Comparison of ENCODE assay signal across 8 cellular contexts in the genomic region with DNA sequence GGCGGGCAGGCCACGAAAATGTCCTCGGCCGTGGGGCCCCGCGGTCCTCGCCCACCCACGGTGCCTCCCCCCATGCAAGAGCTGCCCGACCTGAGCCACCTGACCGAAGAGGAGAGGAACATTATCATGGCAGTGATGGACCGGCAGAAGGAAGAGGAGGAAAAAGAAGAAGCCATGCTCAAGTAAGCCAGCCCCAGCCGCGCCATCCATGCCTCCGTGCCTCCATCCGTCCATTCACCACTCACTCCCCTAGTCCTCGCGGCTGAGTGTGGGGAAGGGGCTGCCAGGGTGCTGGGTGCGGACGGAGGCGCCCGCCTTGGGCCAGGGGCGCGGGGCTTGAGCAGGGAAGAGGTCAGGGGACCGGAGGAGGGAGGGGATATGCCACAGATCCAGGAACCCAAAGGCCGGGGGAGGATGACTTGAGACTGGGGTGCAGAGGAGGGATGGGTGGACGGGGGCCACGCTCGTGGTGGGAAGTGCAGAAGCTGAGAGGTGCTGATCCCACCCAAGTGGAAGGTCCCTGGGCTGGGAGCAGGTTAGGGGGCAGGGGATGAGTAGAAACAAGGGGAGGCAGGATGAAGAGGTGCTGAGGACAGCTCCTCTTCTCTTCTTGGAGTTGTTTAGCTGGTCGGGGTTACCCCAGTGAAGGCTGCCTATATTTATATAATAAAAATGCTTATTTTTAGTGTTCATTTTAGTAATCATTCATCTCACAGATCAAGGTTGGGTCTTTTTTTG. TPM values are rescaled to one million over a fixed set of nuclear protein-coding genes. Genes with fewer than 3 reads are reported as not detected.
DNase-seq lines count a peak whose midpoint lies in the region; ATAC-seq and TF ChIP-seq lines count a peak whose summit lies in the region.

No MANE protein-coding gene starts in this region.

- H3K4me3 ChIP-seq in HFF-Myc (replicated peaks; ENCODE audit: low read depth, low read length) (peak overlapping the region; percentile 13; the same call in 1 of the 2 replicates), mammary epithelial cell (replicated peaks in 1 of 3; ENCODE audit: insufficient read depth in 1 of 3, low read depth in 2 of 3, low read length in 3 of 3) (peak overlapping the region in 1 of 3 experiments; percentile 24), neural cell (ENCODE audit: low read length) (peak overlapping the region; percentile 91)

- H3K9ac ChIP-seq in mammary epithelial cell (ENCODE audit: insufficient read depth, low read length) (no peak overlapping the region), neural cell (ENCODE audit: low read length) (peak overlapping the region; percentile 87)

- no peaks in the 10 kb centered on the region for H3K9me3 ChIP-seq in mammary epithelial cell (replicated peaks; ENCODE audit: insufficient read depth, low read length)
- H3K9me3 ChIP-seq in neural cell (ENCODE audit: low read length), result no peaks in the 10 kb centered on the region

- dilution Hi-C loops in mammary epithelial cell (cut with HindIII; ENCODE audit: low sequenced_read_pairs), result no loop called here

- H3K9me2 ChIP-seq in neural cell (ENCODE audit: insufficient read depth, low read length), result no peaks in the 10 kb centered on the region

- peaks cover 3 to 7% of the 10 kb centered on the region in 2 donors for H3K9me3 Mint-ChIP-seq in activated naive CD4-positive, alpha-beta T cell treated with anti-CD3 and anti-CD28 coated beads, Interleukin-2, amount 50 U/mL, for 72 hours

- intact Hi-C loops in mammary epithelial cell (cut with micrococcal nuclease), result no loop called here

- DNase-seq in Ammon's horn (ENCODE audit: low spot score) (peak; percentile 2), HFF-Myc (ENCODE audit: extremely low read depth, low read depth) (no peak), mammary epithelial cell (no peak), NCI-H82 treated with DMSO at 0.1 percent for 48 hours (lab: John Stamatoyannopoulos, UW; ENCODE audit: unreplicated experiment) (no peak)
- DNase-seq in activated effector memory CD4-positive, alpha-beta T cell treated with anti-CD3 and anti-CD28 coated beads, Interleukin-2, amount 50 U/mL, for 16 hours, result no peak
- no peak for DNase-seq in activated naive CD4-positive, alpha-beta T cell treated with anti-CD3 and anti-CD28 coated beads, Interleukin-2, amount 50 U/mL, for 72 hours (ENCODE audit: low spot score in 2 of 2)
- DNase-seq in activated naive CD4-positive, alpha-beta T cell treated with Interleukin-2 at 50 U/mL for 16 hours, result no peak

- no peak for ATAC-seq in activated naive CD4-positive, alpha-beta T cell treated with anti-CD3 and anti-CD28 coated beads, Interleukin-2, amount 50 U/mL, for 72 hours

- no TSS peak for BruUV-seq in mammary epithelial cell (replicated peaks; lab: Mats Ljungman, UMichigan)

- TF ChIP-seq EP300 in neural cell (conservative IDR thresholded peaks at IDR 0.05; ENCODE audit: poor library complexity, severe bottlenecking), result no peak

- H3K4me1 ChIP-seq in mammary epithelial cell (ENCODE audit: insufficient read depth, low read length), result peaks cover 7% of the 10 kb centered on the region

- H3K27me3 ChIP-seq in mammary epithelial cell (ENCODE audit: insufficient read depth, low read length) (peaks cover 25% of the 10 kb centered on the region), neural cell (ENCODE audit: insufficient read depth, low read depth, low read length) (no peaks in the 10 kb centered on the region)

- WGBS in mammary epithelial cell (ENCODE audit: low coverage, missing lambda C conversion rate), result 25% methylated on average over 8 of the region's 29 CpGs

- H3K79me2 ChIP-seq in mammary epithelial cell (ENCODE audit: insufficient read depth, low read length), result no peaks in the 10 kb centered on the region
- H3K79me2 ChIP-seq in neural cell (replicated peaks; ENCODE audit: insufficient read depth, low read length), result peaks cover 15% of the 10 kb centered on the region

- H3F3A ChIP-seq in neural cell (ENCODE audit: insufficient read depth, low read length, poor library complexity, severe bottlenecking), result no peaks in the 10 kb centered on the region

- H4K20me1 ChIP-seq in mammary epithelial cell (ENCODE audit: insufficient read depth, low read length) (no peaks in the 10 kb centered on the region), neural cell (ENCODE audit: insufficient read depth) (no peaks in the 10 kb centered on the region)

- H3K36me3 ChIP-seq in mammary epithelial cell (ENCODE audit: insufficient read depth, low read length), result no peaks in the 10 kb centered on the region
- H3K36me3 ChIP-seq in neural cell (ENCODE audit: insufficient read depth, low read length), result no peaks in the 10 kb centered on the region

- no peak for TF ChIP-seq CTCF in HFF-Myc (IDR thresholded peaks at IDR 0.05; ENCODE audit: low read depth, low read length, missing control alignments)
- peak in 1 of 2 donors; percentile 2 for TF ChIP-seq CTCF in mammary epithelial cell (conservative IDR thresholded peaks at IDR 0.05 in 1 of 2, IDR thresholded peaks at IDR 0.05 in 1 of 2; ENCODE audit: extremely low read depth in 1 of 2, insufficient read depth in 1 of 2, low read depth in 1 of 2, low read length in 2 of 2)
- peak; percentile 59 for TF ChIP-seq CTCF in neural cell (IDR thresholded peaks at IDR 0.05; ENCODE audit: poor library complexity, severe bottlenecking)

- in situ Hi-C loops in mammary epithelial cell (cut with MboI; ENCODE audit: low sequenced_read_pairs in 2 of 2), result no loop called here

- peaks cover 9 to 10% of the 10 kb centered on the region in 2 donors for H3K36me3 Mint-ChIP-seq in activated naive CD4-positive, alpha-beta T cell treated with anti-CD3 and anti-CD28 coated beads, Interleukin-2, amount 50 U/mL, for 72 hours

- CTCF ChIA-PET in mammary epithelial cell (lab: Charles Lee; ENCODE audit: low non-redundant PET), result no interaction called here

- H3K27ac Mint-ChIP-seq in activated naive CD4-positive, alpha-beta T cell treated with anti-CD3 and anti-CD28 coated beads, Interleukin-2, amount 50 U/mL, for 72 hours, result no peak overlapping the region

- TF ChIP-seq RAD21 in neural cell (conservative IDR thresholded peaks at IDR 0.05), result no peak

- H2AFZ ChIP-seq in mammary epithelial cell (ENCODE audit: low read depth, low read length) (peak overlapping the region; percentile 44), neural cell (ENCODE audit: low read depth, low read length) (peak overlapping the region; percentile 86)

- H3K27ac ChIP-seq in mammary epithelial cell (ENCODE audit: insufficient read depth, low read depth, low read length) (no peak overlapping the region), neural cell (ENCODE audit: low read length) (peak overlapping the region; percentile 83)

- H3K4me2 ChIP-seq in mammary epithelial cell (ENCODE audit: insufficient read depth, low read depth, low read length) (peak overlapping the region; percentile 81), neural cell (ENCODE audit: low read length) (peak overlapping the region; percentile 91)

TF ChIP-seq in neural cell, 6 proteins besides CTCF, POLR2A, EP300 and RAD21:
- TF ChIP-seq TAF1 (IDR thresholded peaks at IDR 0.05; ENCODE audit: low read depth) (peak; percentile 52), MXI1 (conservative IDR thresholded peaks at IDR 0.05; ENCODE audit: poor library complexity, severe bottlenecking) (peak; percentile 70), SMC3 (conservative IDR thresholded peaks at IDR 0.05; ENCODE audit: poor library complexity) (peak; percentile 27), EZH2 (IDR thresholded peaks at IDR 0.05; ENCODE audit: borderline replicate concordance, insufficient read depth, low read length, poor library complexity, severe bottlenecking) (no peak)
- TF ChIP-seq, protein P1, sequence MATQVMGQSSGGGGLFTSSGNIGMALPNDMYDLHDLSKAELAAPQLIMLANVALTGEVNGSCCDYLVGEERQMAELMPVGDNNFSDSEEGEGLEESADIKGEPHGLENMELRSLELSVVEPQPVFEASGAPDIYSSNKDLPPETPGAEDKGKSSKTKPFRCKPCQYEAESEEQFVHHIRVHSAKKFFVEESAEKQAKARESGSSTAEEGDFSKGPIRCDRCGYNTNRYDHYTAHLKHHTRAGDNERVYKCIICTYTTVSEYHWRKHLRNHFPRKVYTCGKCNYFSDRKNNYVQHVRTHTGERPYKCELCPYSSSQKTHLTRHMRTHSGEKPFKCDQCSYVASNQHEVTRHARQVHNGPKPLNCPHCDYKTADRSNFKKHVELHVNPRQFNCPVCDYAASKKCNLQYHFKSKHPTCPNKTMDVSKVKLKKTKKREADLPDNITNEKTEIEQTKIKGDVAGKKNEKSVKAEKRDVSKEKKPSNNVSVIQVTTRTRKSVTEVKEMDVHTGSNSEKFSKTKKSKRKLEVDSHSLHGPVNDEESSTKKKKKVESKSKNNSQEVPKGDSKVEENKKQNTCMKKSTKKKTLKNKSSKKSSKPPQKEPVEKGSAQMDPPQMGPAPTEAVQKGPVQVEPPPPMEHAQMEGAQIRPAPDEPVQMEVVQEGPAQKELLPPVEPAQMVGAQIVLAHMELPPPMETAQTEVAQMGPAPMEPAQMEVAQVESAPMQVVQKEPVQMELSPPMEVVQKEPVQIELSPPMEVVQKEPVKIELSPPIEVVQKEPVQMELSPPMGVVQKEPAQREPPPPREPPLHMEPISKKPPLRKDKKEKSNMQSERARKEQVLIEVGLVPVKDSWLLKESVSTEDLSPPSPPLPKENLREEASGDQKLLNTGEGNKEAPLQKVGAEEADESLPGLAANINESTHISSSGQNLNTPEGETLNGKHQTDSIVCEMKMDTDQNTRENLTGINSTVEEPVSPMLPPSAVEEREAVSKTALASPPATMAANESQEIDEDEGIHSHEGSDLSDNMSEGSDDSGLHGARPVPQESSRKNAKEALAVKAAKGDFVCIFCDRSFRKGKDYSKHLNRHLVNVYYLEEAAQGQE (IDR thresholded peaks at IDR 0.05; ENCODE audit: borderline replicate concordance), result no peak

RNA-seq across cellular contexts. Expression of a gene that starts 0.8 kb away (rescaled TPM):
- 1 to 10 TPM in 1 of 2 donors, under 1 TPM in 1; 0.73 to 1.0 TPM for total RNA-seq in mammary epithelial cell
- 0.03 TPM for polyA plus RNA-seq in mammary epithelial cell
- not detected for polyA minus RNA-seq in mammary epithelial cell
- 17.8 and 21.7 TPM in 2 replicates for polyA plus RNA-seq in neural cell
- 203 and 226 TPM in 2 replicates for polyA minus RNA-seq in neural cell
- not detected for total RNA-seq in activated naive CD4-positive, alpha-beta T cell treated with anti-CD3 and anti-CD28 coated beads, Interleukin-2, amount 50 U/mL, for 72 hours
